ENCODE assay signal across 1 cellular context in genomic region chr2:223599646-223600009, GRCh38.
TF ChIP-seq lines count a peak whose summit lies in the region.

No MANE protein-coding gene starts in this region.

TF ChIP-seq in IMR-90, 13 proteins besides CTCF, POLR2A, EP300 and RAD21:
- TF ChIP-seq USF2 (IDR thresholded peaks at IDR 0.05; ENCODE audit: low read depth, low read length), result no peak
- no peak for TF ChIP-seq MXI1 (IDR thresholded peaks at IDR 0.05; ENCODE audit: borderline replicate concordance, low read depth, low read length)
- TF ChIP-seq NFE2L2 (IDR thresholded peaks at IDR 0.05; ENCODE audit: low read depth, low read length), result no peak
- no peak for TF ChIP-seq BHLHE40 (IDR thresholded peaks at IDR 0.05; ENCODE audit: low read depth, low read length)
- no peak for TF ChIP-seq RCOR1 (IDR thresholded peaks at IDR 0.05; ENCODE audit: insufficient replicate concordance, low read length)
- TF ChIP-seq SMC3 (IDR thresholded peaks at IDR 0.05; ENCODE audit: low read depth, low read length), result no peak
- TF ChIP-seq CEBPB (IDR thresholded peaks at IDR 0.05; ENCODE audit: low read depth, low read length), result no peak
- TF ChIP-seq MAFK (IDR thresholded peaks at IDR 0.05; ENCODE audit: low read depth, low read length), result no peak
- no peak for TF ChIP-seq CHD1 (IDR thresholded peaks at IDR 0.05; ENCODE audit: low read depth, low read length)
- TF ChIP-seq MAZ (IDR thresholded peaks at IDR 0.05; ENCODE audit: borderline replicate concordance, low read depth, low read length), result no peak
- TF ChIP-seq RFX5 (IDR thresholded peaks at IDR 0.05; ENCODE audit: low read depth, low read length), result no peak
